18 cellular contexts compared by ENCODE assay signal in genomic region chr1:173268786-173269277, GRCh38.
DNase-seq lines count a peak whose midpoint lies in the region; ATAC-seq and TF ChIP-seq lines count a peak whose summit lies in the region.
"Had no signal": no experiment of that assay in that cellular context is flagged by ENCODE, and none has a peak within 500 bp of the region (broad histone marks: within the 10 kb centered on the region; RNA-seq: fewer than 3 reads in every experiment).

No MANE protein-coding gene starts in this region.

- no peaks in the 10 kb centered on the region for H3K9me3 ChIP-seq in GM23248 (ENCODE audit: low read depth)
- no peaks in the 10 kb centered on the region for H3K9me3 ChIP-seq in RWPE2 (ENCODE audit: severe bottlenecking)
- H3K9me3 ChIP-seq: BE2C had no signal

- H3K9ac ChIP-seq in GM23248, result no peak overlapping the region

- H3K4me2 ChIP-seq in GM23248 (ENCODE audit: unreplicated experiment), result peak overlapping the region; percentile 73
- H3K4me2 ChIP-seq: GM23338 had no signal

- H3F3A ChIP-seq in GM23248 (ENCODE audit: insufficient read depth), result peaks cover 49% of the 10 kb centered on the region

- H3K79me2 ChIP-seq in ACC112 (ENCODE audit: control insufficient read depth, insufficient read depth, low read length, unreplicated experiment), result no peaks in the 10 kb centered on the region
- no peaks in the 10 kb centered on the region for H3K79me2 ChIP-seq in GM23248 (ENCODE audit: insufficient read depth)

- H3K36me3 ChIP-seq in ACC112 (ENCODE audit: insufficient read depth, low read length) (no peaks in the 10 kb centered on the region), GM23248 (ENCODE audit: low read depth) (no peaks in the 10 kb centered on the region), RWPE2 (ENCODE audit: low read depth) (no peaks in the 10 kb centered on the region)
- H3K36me3 ChIP-seq: BE2C had no signal

- H3K4me3 ChIP-seq in ACC112 (ENCODE audit: low read depth, low read length), result no peak overlapping the region
- no peak overlapping the region for H3K4me3 ChIP-seq in GM23248
- no peak overlapping the region for H3K4me3 ChIP-seq in RWPE2 (ENCODE audit: severe bottlenecking)
- H3K4me3 ChIP-seq in fibroblast of the aortic adventitia (ENCODE audit: low read depth, low read length), result no peak overlapping the region
- H3K4me3 ChIP-seq: GM23338 had no signal

- H3K9me2 ChIP-seq in GM23248 (ENCODE audit: insufficient read depth), result no peaks in the 10 kb centered on the region

- no peak for ATAC-seq in RWPE2 (ENCODE audit: low read depth)
- ATAC-seq: GM23338 had no signal

- H3K27me3 ChIP-seq in ACC112 (ENCODE audit: insufficient read depth, low read length), result no peaks in the 10 kb centered on the region
- H3K27me3 ChIP-seq in GM23248 (replicated peaks; ENCODE audit: insufficient read depth), result no peaks in the 10 kb centered on the region
- no peaks in the 10 kb centered on the region for H3K27me3 ChIP-seq in RWPE2 (ENCODE audit: insufficient read depth, poor library complexity, severe bottlenecking)
- H3K27me3 ChIP-seq: BE2C had no signal

- no peak for TF ChIP-seq CTCF in RWPE2 (IDR thresholded peaks at IDR 0.05; ENCODE audit: poor library complexity, severe bottlenecking)
- TF ChIP-seq CTCF in fibroblast of the aortic adventitia (IDR thresholded peaks at IDR 0.05; ENCODE audit: insufficient read depth, low read length), result no peak

- DNase-seq in GM23248, result no peak
- DNase-seq in RWPE2 (ENCODE audit: low spot score), result no peak
- DNase-seq in fibroblast of the aortic adventitia (ENCODE audit: low read depth), result peak; percentile 13
- DNase-seq in NK-92 (lab: John Stamatoyannopoulos, UW; ENCODE audit: unreplicated experiment), result no peak
- no peak for DNase-seq in T-helper 9 cell
- DNase-seq in HuH-7.5 (ENCODE audit: low spot score), result no peak
- no peak for DNase-seq in T-helper 2 cell
- DNase-seq: BE2C, Karpas-422, NCI-H1694, NCI-H2081, NCI-H2171, NCI-H345, NCI-H526, SIG-M5 had no signal

- H4K20me1 ChIP-seq in GM23248 (ENCODE audit: insufficient read depth), result no peaks in the 10 kb centered on the region

- in situ Hi-C loops in GM23248 (cut with MboI), result no loop called here

- H3K4me1 ChIP-seq in ACC112 (ENCODE audit: control insufficient read depth, insufficient read depth, low read length, unreplicated experiment) (peaks cover 39% of the 10 kb centered on the region), GM23248 (ENCODE audit: insufficient read depth) (peaks cover 51% of the 10 kb centered on the region), RWPE2 (ENCODE audit: insufficient read depth, poor library complexity, severe bottlenecking) (peaks cover 42% of the 10 kb centered on the region)
- H3K4me1 ChIP-seq: BE2C had no signal

- 73 to 76% methylated on average over 3 of the region's 3 CpGs for WGBS in GM23248 (ENCODE audit: low coverage in 1 of 2, low lambda C conversion rate in 2 of 2, missing lambda C conversion rate in 2 of 2), 2 experiments

- H2AFZ ChIP-seq in ACC112 (ENCODE audit: low read length, unreplicated experiment) (no peak overlapping the region), GM23248 (no peak overlapping the region)
- H2AFZ ChIP-seq: GM23338 had no signal

- H3K27ac ChIP-seq in ACC112 (ENCODE audit: low read depth, low read length) (peak overlapping the region; percentile 75), GM23248 (peak overlapping the region; percentile 73; the same call in 1 of the 2 replicates), RWPE2 (ENCODE audit: poor library complexity, severe bottlenecking) (peak overlapping the region; percentile 78)
- H3K27ac ChIP-seq: RWPE1 had no signal
